ENCODE assay signal across 17 cellular contexts in the genomic region with DNA sequence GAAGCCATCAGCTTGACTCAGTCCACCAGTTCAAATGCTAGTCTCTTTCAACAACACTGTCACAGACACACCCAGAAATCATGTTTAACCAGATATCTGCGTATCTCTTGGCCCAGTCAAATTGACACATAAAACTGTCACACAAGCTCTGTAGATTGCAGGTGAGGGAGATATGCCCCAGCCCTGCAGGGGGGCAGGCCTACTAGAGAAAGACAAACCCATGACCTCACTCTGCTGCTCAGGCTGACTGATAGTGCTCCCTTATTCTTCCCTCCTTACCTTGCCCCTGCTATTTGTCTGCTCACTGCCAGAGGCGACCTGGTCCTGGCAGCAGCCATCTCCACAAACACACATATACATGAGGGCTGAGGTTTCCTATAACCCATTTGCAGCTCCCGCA.
DNase-seq lines count a peak whose midpoint lies in the region; ATAC-seq and TF ChIP-seq lines count a peak whose summit lies in the region.
"Had no signal": no experiment of that assay in that cellular context is flagged by ENCODE, and none has a peak within 500 bp of the region (broad histone marks: within the 10 kb centered on the region; RNA-seq: fewer than 3 reads in every experiment).

No MANE protein-coding gene starts in this region.

- H3K27me3 Mint-ChIP-seq in GM23338 (ENCODE audit: insufficient read depth, low read depth, poor library complexity): peaks cover 7% of the 10 kb centered on the region

- no peak overlapping the region for H3K27ac ChIP-seq in GM23338 (ENCODE audit: low read depth)
- no peak overlapping the region for H3K27ac ChIP-seq in vagina
- H3K27ac ChIP-seq: C4-2B, Peyer's patch, SJSA1 had no signal

- H3K27ac Mint-ChIP-seq in GM23338: peak overlapping the region; percentile 43; the same call in 1 of the 2 replicates
- H3K27ac Mint-ChIP-seq: T-helper 17 cell had no signal

- no peaks in the 10 kb centered on the region for H3K36me3 ChIP-seq in GM23338 (ENCODE audit: insufficient read depth)
- no peaks in the 10 kb centered on the region for H3K36me3 ChIP-seq in vagina
- H3K36me3 ChIP-seq: Peyer's patch, SJSA1 had no signal

- H3K9me2 ChIP-seq in GM23338 (ENCODE audit: insufficient read depth): 0 out of 2 replicates have a peak, but pooled peaks cover 5% of the 10 kb centered on the region

- peak; percentile 43 for DNase-seq in COLO668 (lab: John Stamatoyannopoulos, UW; ENCODE audit: unreplicated experiment)
- no peak for DNase-seq in GM23338 (ENCODE audit: low spot score)
- peak; percentile 14 for DNase-seq in NCI-H69 (lab: John Stamatoyannopoulos, UW)
- DNase-seq in iPS-NIHi7 (ENCODE audit: extremely low spot score): peak; percentile 30
- DNase-seq in NCI-H226: no peak
- DNase-seq in mucosa of gallbladder (ENCODE audit: low spot score): no peak
- DNase-seq in vagina (ENCODE audit: extremely low spot score in 2 of 2): no peak
- DNase-seq: AML-193, NCI-H1105 treated with DMSO at 0.1 percent for 48 hours, NCI-H1930, NCI-H524 treated with DMSO at 0.1 percent for 48 hours, Peyer's patch, T-helper 17 cell had no signal

- H3K4me1 Mint-ChIP-seq in GM23338: peaks cover 11% of the 10 kb centered on the region; the same call in 2 of the 3 replicates
- H3K4me1 Mint-ChIP-seq: T-helper 17 cell had no signal

- no peaks in the 10 kb centered on the region for H3K79me2 ChIP-seq in GM23338 (replicated peaks; ENCODE audit: insufficient read depth)

- no peak overlapping the region for H3K4me3 Mint-ChIP-seq in GM23338
- H3K4me3 Mint-ChIP-seq: T-helper 17 cell had no signal

- H2AFZ ChIP-seq in GM23338: peak overlapping the region; percentile 84

- H3K9me3 ChIP-seq in vagina: no peaks in the 10 kb centered on the region
- H3K9me3 ChIP-seq: Peyer's patch, SJSA1 had no signal

- no peaks in the 10 kb centered on the region for H3K27me3 ChIP-seq in GM23338 (ENCODE audit: insufficient read depth)
- no peaks in the 10 kb centered on the region for H3K27me3 ChIP-seq in vagina
- H3K27me3 ChIP-seq: Peyer's patch, SJSA1 had no signal

- intact Hi-C loops in vagina (cut with DNase I): no loop called here

- H3K4me3 ChIP-seq in GM23338: 0 out of 2 replicates have a peak overlapping the region, but pooled peaks have one; percentile 12
- no peak overlapping the region for H3K4me3 ChIP-seq in vagina
- H3K4me3 ChIP-seq: GM12878, Peyer's patch, SJSA1 had no signal

- H4K20me1 ChIP-seq in GM23338 (replicated peaks; ENCODE audit: insufficient read depth): no peaks in the 10 kb centered on the region

- no peaks in the 10 kb centered on the region for H3K9me3 Mint-ChIP-seq in GM23338

- no peak for TF ChIP-seq POLR2A in vagina (IDR thresholded peaks at IDR 0.05)

- H3F3A ChIP-seq in GM23338 (replicated peaks; ENCODE audit: low read depth): no peaks in the 10 kb centered on the region

- peak overlapping the region; percentile 60 for H3K4me2 ChIP-seq in GM23338

- H3K4me1 ChIP-seq in GM23338 (ENCODE audit: insufficient read depth) (peaks cover 9% of the 10 kb centered on the region), vagina (no peaks in the 10 kb centered on the region)
- H3K4me1 ChIP-seq: Peyer's patch, SJSA1 had no signal

- TF ChIP-seq CTCF in GM23338 (conservative IDR thresholded peaks at IDR 0.05; ENCODE audit: low read depth in 2 of 2) (no peak), vagina (IDR thresholded peaks at IDR 0.05) (no peak)

- no peaks in the 10 kb centered on the region for H3K36me3 Mint-ChIP-seq in GM23338 (ENCODE audit: low read depth)

- ATAC-seq in GM23338: peak; percentile 54
- ATAC-seq: GM12878, HCT116, T-helper 17 cell had no signal

TF ChIP-seq in GM23338, 12 proteins besides CTCF, POLR2A, EP300 and RAD21 (continues in another document):
- TF ChIP-seq JUNB (IDR thresholded peaks at IDR 0.05; ENCODE audit: unreplicated experiment) (no peak), NANOG (IDR thresholded peaks at IDR 0.05; ENCODE audit: borderline replicate concordance) (no peak), POLR2AphosphoS5 (IDR thresholded peaks at IDR 0.05; ENCODE audit: low read depth) (no peak), ZNF114 (CRISPR knock-in tag; IDR thresholded peaks at IDR 0.05) (no peak), STAT1 (IDR thresholded peaks at IDR 0.05; ENCODE audit: unreplicated experiment) (no peak), CREB1 (CRISPR knock-in tag; IDR thresholded peaks at IDR 0.05; ENCODE audit: low read depth) (no peak)
- TF ChIP-seq, protein P1, sequence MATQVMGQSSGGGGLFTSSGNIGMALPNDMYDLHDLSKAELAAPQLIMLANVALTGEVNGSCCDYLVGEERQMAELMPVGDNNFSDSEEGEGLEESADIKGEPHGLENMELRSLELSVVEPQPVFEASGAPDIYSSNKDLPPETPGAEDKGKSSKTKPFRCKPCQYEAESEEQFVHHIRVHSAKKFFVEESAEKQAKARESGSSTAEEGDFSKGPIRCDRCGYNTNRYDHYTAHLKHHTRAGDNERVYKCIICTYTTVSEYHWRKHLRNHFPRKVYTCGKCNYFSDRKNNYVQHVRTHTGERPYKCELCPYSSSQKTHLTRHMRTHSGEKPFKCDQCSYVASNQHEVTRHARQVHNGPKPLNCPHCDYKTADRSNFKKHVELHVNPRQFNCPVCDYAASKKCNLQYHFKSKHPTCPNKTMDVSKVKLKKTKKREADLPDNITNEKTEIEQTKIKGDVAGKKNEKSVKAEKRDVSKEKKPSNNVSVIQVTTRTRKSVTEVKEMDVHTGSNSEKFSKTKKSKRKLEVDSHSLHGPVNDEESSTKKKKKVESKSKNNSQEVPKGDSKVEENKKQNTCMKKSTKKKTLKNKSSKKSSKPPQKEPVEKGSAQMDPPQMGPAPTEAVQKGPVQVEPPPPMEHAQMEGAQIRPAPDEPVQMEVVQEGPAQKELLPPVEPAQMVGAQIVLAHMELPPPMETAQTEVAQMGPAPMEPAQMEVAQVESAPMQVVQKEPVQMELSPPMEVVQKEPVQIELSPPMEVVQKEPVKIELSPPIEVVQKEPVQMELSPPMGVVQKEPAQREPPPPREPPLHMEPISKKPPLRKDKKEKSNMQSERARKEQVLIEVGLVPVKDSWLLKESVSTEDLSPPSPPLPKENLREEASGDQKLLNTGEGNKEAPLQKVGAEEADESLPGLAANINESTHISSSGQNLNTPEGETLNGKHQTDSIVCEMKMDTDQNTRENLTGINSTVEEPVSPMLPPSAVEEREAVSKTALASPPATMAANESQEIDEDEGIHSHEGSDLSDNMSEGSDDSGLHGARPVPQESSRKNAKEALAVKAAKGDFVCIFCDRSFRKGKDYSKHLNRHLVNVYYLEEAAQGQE (IDR thresholded peaks at IDR 0.05; ENCODE audit: unreplicated experiment): no peak
- TF ChIP-seq, protein P2, sequence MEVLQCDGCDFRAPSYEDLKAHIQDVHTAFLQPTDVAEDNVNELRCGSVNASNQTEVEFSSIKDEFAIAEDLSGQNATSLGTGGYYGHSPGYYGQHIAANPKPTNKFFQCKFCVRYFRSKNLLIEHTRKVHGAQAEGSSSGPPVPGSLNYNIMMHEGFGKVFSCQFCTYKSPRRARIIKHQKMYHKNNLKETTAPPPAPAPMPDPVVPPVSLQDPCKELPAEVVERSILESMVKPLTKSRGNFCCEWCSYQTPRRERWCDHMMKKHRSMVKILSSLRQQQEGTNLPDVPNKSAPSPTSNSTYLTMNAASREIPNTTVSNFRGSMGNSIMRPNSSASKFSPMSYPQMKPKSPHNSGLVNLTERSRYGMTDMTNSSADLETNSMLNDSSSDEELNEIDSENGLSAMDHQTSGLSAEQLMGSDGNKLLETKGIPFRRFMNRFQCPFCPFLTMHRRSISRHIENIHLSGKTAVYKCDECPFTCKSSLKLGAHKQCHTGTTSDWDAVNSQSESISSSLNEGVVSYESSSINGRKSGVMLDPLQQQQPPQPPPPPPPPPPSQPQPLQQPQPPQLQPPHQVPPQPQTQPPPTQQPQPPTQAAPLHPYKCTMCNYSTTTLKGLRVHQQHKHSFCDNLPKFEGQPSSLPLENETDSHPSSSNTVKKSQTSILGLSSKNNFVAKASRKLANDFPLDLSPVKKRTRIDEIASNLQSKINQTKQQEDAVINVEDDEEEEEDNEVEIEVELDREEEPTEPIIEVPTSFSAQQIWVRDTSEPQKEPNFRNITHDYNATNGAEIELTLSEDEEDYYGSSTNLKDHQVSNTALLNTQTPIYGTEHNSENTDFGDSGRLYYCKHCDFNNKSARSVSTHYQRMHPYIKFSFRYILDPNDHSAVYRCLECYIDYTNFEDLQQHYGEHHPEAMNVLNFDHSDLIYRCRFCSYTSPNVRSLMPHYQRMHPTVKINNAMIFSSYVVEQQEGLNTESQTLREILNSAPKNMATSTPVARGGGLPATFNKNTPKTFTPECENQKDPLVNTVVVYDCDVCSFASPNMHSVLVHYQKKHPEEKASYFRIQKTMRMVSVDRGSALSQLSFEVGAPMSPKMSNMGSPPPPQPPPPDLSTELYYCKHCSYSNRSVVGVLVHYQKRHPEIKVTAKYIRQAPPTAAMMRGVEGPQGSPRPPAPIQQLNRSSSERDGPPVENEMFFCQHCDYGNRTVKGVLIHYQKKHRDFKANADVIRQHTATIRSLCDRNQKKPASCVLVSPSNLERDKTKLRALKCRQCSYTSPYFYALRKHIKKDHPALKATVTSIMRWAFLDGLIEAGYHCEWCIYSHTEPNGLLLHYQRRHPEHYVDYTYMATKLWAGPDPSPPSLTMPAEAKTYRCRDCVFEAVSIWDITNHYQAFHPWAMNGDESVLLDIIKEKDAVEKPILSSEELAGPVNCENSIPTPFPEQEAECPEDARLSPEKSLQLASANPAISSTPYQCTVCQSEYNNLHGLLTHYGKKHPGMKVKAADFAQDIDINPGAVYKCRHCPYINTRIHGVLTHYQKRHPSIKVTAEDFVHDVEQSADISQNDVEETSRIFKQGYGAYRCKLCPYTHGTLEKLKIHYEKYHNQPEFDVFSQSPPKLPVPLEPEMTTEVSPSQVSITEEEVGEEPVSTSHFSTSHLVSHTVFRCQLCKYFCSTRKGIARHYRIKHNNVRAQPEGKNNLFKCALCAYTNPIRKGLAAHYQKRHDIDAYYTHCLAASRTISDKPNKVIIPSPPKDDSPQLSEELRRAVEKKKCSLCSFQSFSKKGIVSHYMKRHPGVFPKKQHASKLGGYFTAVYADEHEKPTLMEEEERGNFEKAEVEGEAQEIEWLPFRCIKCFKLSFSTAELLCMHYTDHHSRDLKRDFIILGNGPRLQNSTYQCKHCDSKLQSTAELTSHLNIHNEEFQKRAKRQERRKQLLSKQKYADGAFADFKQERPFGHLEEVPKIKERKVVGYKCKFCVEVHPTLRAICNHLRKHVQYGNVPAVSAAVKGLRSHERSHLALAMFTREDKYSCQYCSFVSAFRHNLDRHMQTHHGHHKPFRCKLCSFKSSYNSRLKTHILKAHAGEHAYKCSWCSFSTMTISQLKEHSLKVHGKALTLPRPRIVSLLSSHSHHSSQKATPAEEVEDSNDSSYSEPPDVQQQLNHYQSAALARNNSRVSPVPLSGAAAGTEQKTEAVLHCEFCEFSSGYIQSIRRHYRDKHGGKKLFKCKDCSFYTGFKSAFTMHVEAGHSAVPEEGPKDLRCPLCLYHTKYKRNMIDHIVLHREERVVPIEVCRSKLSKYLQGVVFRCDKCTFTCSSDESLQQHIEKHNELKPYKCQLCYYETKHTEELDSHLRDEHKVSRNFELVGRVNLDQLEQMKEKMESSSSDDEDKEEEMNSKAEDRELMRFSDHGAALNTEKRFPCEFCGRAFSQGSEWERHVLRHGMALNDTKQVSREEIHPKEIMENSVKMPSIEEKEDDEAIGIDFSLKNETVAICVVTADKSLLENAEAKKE (CRISPR knock-in tag; IDR thresholded peaks at IDR 0.05): no peak

Comparison
In these comparisons a context has a peak if more than half of its experiments do, and no peak if none do; other contexts are left out.
1. DNase-seq: peak in COLO668 (single experiment), NCI-H69 (single experiment) and iPS-NIHi7 (single experiment); none in GM23338 (single experiment), NCI-H226 (single experiment), mucosa of gallbladder (single experiment) and vagina (0 of 2).